Comparison of ENCODE assay signal across 16 cellular contexts in the genomic region with DNA sequence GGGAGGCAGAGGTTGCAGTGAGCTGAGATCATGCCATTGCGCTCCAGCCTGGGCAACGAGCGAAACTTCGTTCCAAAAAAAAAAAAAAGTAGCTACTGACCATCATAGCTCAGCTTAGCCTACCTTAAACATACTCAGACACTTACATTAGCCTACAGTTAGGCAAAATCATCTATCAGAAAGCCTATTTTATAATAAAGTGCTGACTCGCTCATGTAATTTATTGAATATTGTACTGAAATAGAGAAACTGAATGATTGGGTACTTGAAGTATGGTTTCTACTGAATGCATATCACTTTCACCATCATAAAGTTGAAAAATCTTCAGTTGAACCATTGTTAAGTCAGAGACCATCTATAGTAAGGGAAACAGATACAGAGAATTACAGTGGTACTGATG.
DNase-seq lines count a peak whose midpoint lies in the region; ATAC-seq and TF ChIP-seq lines count a peak whose summit lies in the region.
"Had no signal": no experiment of that assay in that cellular context is flagged by ENCODE, and none has a peak within 500 bp of the region (broad histone marks: within the 10 kb centered on the region; RNA-seq: fewer than 3 reads in every experiment).

No MANE protein-coding gene starts in this region.

- WGBS in SK-N-SH (ENCODE audit: low lambda C conversion rate), result 82% methylated on average over 5 of the region's 5 CpGs
- 78 to 80% methylated on average over 2 to 5 of the region's 5 CpGs for WGBS in gastroesophageal sphincter (ENCODE audit: low coverage in 1 of 2), 2 donors
- WGBS in spleen, 5 donors, result 89 to 99% (median 96%) methylated on average over 5 of the region's 5 CpGs
- 74 to 95% methylated on average over 5 of the region's 5 CpGs for WGBS in testis, 2 donors

- TF ChIP-seq CTCF in SK-N-SH (IDR thresholded peaks at IDR 0.05), result no peak
- TF ChIP-seq CTCF in gastroesophageal sphincter (IDR thresholded peaks at IDR 0.05), result no peak
- TF ChIP-seq CTCF in spleen (IDR thresholded peaks at IDR 0.05 in 8 of 11, conservative IDR thresholded peaks at IDR 0.05 in 3 of 11), result no peak
- TF ChIP-seq CTCF in testis (IDR thresholded peaks at IDR 0.05), result no peak

- no peak overlapping the region for H3K4me3 ChIP-seq in SK-N-SH (ENCODE audit: low read depth in 2 of 2, low read length in 1 of 2)
- H3K4me3 ChIP-seq in gastroesophageal sphincter, result no peak overlapping the region
- H3K4me3 ChIP-seq in spleen, result no peak overlapping the region
- no peak overlapping the region for H3K4me3 ChIP-seq in CD4-positive, alpha-beta memory T cell (ENCODE audit: low read length in 2 of 2)
- H3K4me3 ChIP-seq in testis, result no peak overlapping the region
- H3K4me3 ChIP-seq: gastrocnemius medialis, MG63, right atrium auricular region had no signal

- no peak for DNase-seq in SK-N-SH
- no peak for DNase-seq in T-cell
- DNase-seq in spleen, result no peak
- no peak for DNase-seq in CD4-positive, alpha-beta memory T cell
- no peak for DNase-seq in UCSD-AML1 (lab: John Stamatoyannopoulos, UW; ENCODE audit: unreplicated experiment)
- no peak for DNase-seq in testis
- DNase-seq: effector CD8-positive, alpha-beta T cell; gastrocnemius medialis; MG63; NCI-H2081 treated with DMSO at 0.1 percent for 48 hours had no signal

- H3K4me2 ChIP-seq in SK-N-SH, result 0 out of 2 replicates have a peak overlapping the region, but pooled peaks have one; percentile 59

- H3K27me3 Mint-ChIP-seq in T-cell, result no peaks in the 10 kb centered on the region
- no peaks in the 10 kb centered on the region for H3K27me3 Mint-ChIP-seq in CD4-positive, alpha-beta memory T cell
- H3K27me3 Mint-ChIP-seq: stimulated activated naive CD8-positive, alpha-beta T cell treated with anti-CD3 and anti-CD28 coated beads, Interleukin-15, amount 100 ng/mL, for 72 hours had no signal

- no peaks in the 10 kb centered on the region for H3K9me2 ChIP-seq in SK-N-SH

- TF ChIP-seq POLR2A in gastroesophageal sphincter (IDR thresholded peaks at IDR 0.05) (no peak), spleen (IDR thresholded peaks at IDR 0.05) (no peak), testis (IDR thresholded peaks at IDR 0.05) (no peak)

- H3K4me3 Mint-ChIP-seq in T-cell, result no peak overlapping the region
- H3K4me3 Mint-ChIP-seq in CD4-positive, alpha-beta memory T cell, result peak overlapping the region in 2 of 8 donors; percentile 53 to 73
- H3K4me3 Mint-ChIP-seq: WTC11 had no signal

- peaks cover 15% of the 10 kb centered on the region for H3K36me3 Mint-ChIP-seq in T-cell
- H3K36me3 Mint-ChIP-seq in CD4-positive, alpha-beta memory T cell, result peaks cover 15 to 39% of the 10 kb centered on the region in 2 donors

- no peaks in the 10 kb centered on the region for H3K27me3 ChIP-seq in SK-N-SH (ENCODE audit: insufficient read depth)
- H3K27me3 ChIP-seq in gastroesophageal sphincter, result no peaks in the 10 kb centered on the region
- no peaks in the 10 kb centered on the region for H3K27me3 ChIP-seq in spleen (replicated peaks in 1 of 7)
- H3K27me3 ChIP-seq in CD4-positive, alpha-beta memory T cell (ENCODE audit: insufficient read depth, low read length), result no peaks in the 10 kb centered on the region
- no peaks in the 10 kb centered on the region for H3K27me3 ChIP-seq in testis
- H3K27me3 ChIP-seq: gastrocnemius medialis, MG63, right atrium auricular region had no signal

- H3K9me3 ChIP-seq in SK-N-SH (no peaks in the 10 kb centered on the region), gastroesophageal sphincter (no peaks in the 10 kb centered on the region), spleen (no peaks in the 10 kb centered on the region), testis (no peaks in the 10 kb centered on the region)
- H3K9me3 ChIP-seq in CD4-positive, alpha-beta memory T cell (ENCODE audit: control insufficient read depth in 1 of 2, low read length in 2 of 2), result no peaks in the 10 kb centered on the region
- H3K9me3 ChIP-seq: gastrocnemius medialis, MG63, right atrium auricular region had no signal

- intact Hi-C loops in spleen (cut with DNase I; ENCODE audit: low total_unique reads) (no loop called here), testis (cut with DNase I; ENCODE audit: low total_unique reads) (no loop called here)
- intact Hi-C loops in CD4-positive, alpha-beta memory T cell (cut with micrococcal nuclease), result no loop called here

- peak overlapping the region; percentile 60 to 72 for H3K27ac Mint-ChIP-seq in T-cell
- peak overlapping the region in 1 of 7 donors; percentile 80 for H3K27ac Mint-ChIP-seq in CD4-positive, alpha-beta memory T cell
- H3K27ac Mint-ChIP-seq: stimulated activated naive CD8-positive, alpha-beta T cell treated with anti-CD3 and anti-CD28 coated beads, Interleukin-15, amount 100 ng/mL, for 72 hours had no signal

- no peak for TF ChIP-seq RAD21 in SK-N-SH (IDR thresholded peaks at IDR 0.05; ENCODE audit: low read length)

- CTCF ChIA-PET in SK-N-SH (lab: Yijun Ruan, JAX) (no interaction called here), T-cell (lab: Charles Lee) (interaction anchor here (0.6 to 0.7 kb wide), 3 partner anchors 12 to 103 kb away, joined by 3 to 4 read pairs (median 3); no protein-coding TSS in a partner anchor)
- CTCF ChIA-PET in CD4-positive, alpha-beta memory T cell (lab: Charles Lee; ENCODE audit: partially characterized antibody), result interaction anchor here (0.6 to 5.9 kb wide), 4 partner anchors 10 to 1967 kb away, joined by 3 to 61 read pairs (median 4); no protein-coding TSS in a partner anchor

- ATAC-seq in SK-N-SH treated with all-trans-retinoic acid at 6 μM for 48 hours (no peak), T-cell (replicated peaks in 1 of 4) (no peak), gastroesophageal sphincter (no peak)
- ATAC-seq: gastrocnemius medialis had no signal

- no peaks in the 10 kb centered on the region for H4K20me1 ChIP-seq in SK-N-SH (ENCODE audit: insufficient read depth)

- no peak overlapping the region for H2AFZ ChIP-seq in SK-N-SH (ENCODE audit: low read depth)

- H3K36me3 ChIP-seq in SK-N-SH (replicated peaks in 1 of 2; ENCODE audit: control insufficient read depth in 1 of 2, insufficient read depth in 2 of 2, low read length in 1 of 2) (no peaks in the 10 kb centered on the region), gastroesophageal sphincter (no peaks in the 10 kb centered on the region), spleen (peaks cover 0 to 21% (median 0%) of the 10 kb centered on the region in 6 donors), testis (ENCODE audit: low read depth, missing control alignments) (no peaks in the 10 kb centered on the region)
- H3K36me3 ChIP-seq in CD4-positive, alpha-beta memory T cell (ENCODE audit: insufficient read depth, low read length), result no peaks in the 10 kb centered on the region
- H3K36me3 ChIP-seq: gastrocnemius medialis, MG63, right atrium auricular region had no signal

- peak overlapping the region; percentile 20; the same call in 1 of the 2 replicates for H3K9ac ChIP-seq in SK-N-SH

- POLR2A ChIA-PET in SK-N-SH (lab: Yijun Ruan, JAX) (no interaction called here), T-cell (lab: Charles Lee) (interaction anchor here in 1 of 2 donors (0.6 to 1.2 kb wide), 2 partner anchors 10 to 27 kb away, joined by 3 to 15 read pairs; no protein-coding TSS in a partner anchor)
- POLR2A ChIA-PET in CD4-positive, alpha-beta memory T cell (lab: Charles Lee; ENCODE audit: partially characterized antibody), result interaction anchor here (1.2 to 2.2 kb wide), 2 partner anchors 10 to 205 kb away, joined by 3 to 5 read pairs; no protein-coding TSS in a partner anchor

- H3K4me1 ChIP-seq in SK-N-SH (ENCODE audit: control insufficient read depth in 1 of 2, insufficient read depth in 2 of 2, low read depth in 1 of 2, low read length in 1 of 2) (peaks cover 8 to 81% of the 10 kb centered on the region in 2 experiments), gastroesophageal sphincter (peaks cover 32 to 76% (median 50%) of the 10 kb centered on the region in 3 donors), spleen (peaks cover 55 to 97% (median 74%) of the 10 kb centered on the region in 6 donors), testis (peaks cover 44% of the 10 kb centered on the region)
- H3K4me1 ChIP-seq in CD4-positive, alpha-beta memory T cell (ENCODE audit: insufficient read depth, low read length), result peaks cover 74% of the 10 kb centered on the region

- H3K9me3 Mint-ChIP-seq in T-cell, result no peaks in the 10 kb centered on the region
- H3K9me3 Mint-ChIP-seq in CD4-positive, alpha-beta memory T cell, result no peaks in the 10 kb centered on the region
- H3K9me3 Mint-ChIP-seq: stimulated activated naive CD8-positive, alpha-beta T cell treated with anti-CD3 and anti-CD28 coated beads, Interleukin-15, amount 100 ng/mL, for 72 hours; WTC11 had no signal

- H3F3A ChIP-seq in SK-N-SH (replicated peaks; ENCODE audit: insufficient read depth), result peaks cover 51% of the 10 kb centered on the region

- peaks cover 90% of the 10 kb centered on the region for H3K79me2 ChIP-seq in SK-N-SH (ENCODE audit: insufficient read depth)

- H3K27ac ChIP-seq in SK-N-SH (ENCODE audit: low read depth in 2 of 2, low read length in 1 of 2) (peak overlapping the region; percentile 34 to 97; a peak in 3 of 4 replicates), gastroesophageal sphincter (peak overlapping the region; percentile 47 to 84 (median 80)), spleen (peak overlapping the region in 5 of 8 donors; percentile 66 to 83 (median 75)), testis (no peak overlapping the region)
- no peak overlapping the region for H3K27ac ChIP-seq in CD4-positive, alpha-beta memory T cell (ENCODE audit: low read depth, low read length)
- H3K27ac ChIP-seq: 22Rv1 had no signal

- H3K4me1 Mint-ChIP-seq in T-cell, result peaks cover 71 to 73% (median 73%) of the 10 kb centered on the region in 3 donors
- peaks cover 57 to 80% (median 70%) of the 10 kb centered on the region in 4 donors for H3K4me1 Mint-ChIP-seq in CD4-positive, alpha-beta memory T cell

- no peak for TF ChIP-seq EP300 in SK-N-SH (IDR thresholded peaks at IDR 0.05; ENCODE audit: borderline replicate concordance in 1 of 2, low read depth in 1 of 2, low read length in 1 of 2)
- no peak for TF ChIP-seq EP300 in gastroesophageal sphincter (IDR thresholded peaks at IDR 0.05)

TF ChIP-seq in SK-N-SH treated with all-trans-retinoic acid at 6 μM for 48 hours, 23 proteins besides CTCF, POLR2A, EP300 and RAD21 (continues in another document):
- no peak for TF ChIP-seq BACH2 (CRISPR knock-in tag; IDR thresholded peaks at IDR 0.05; ENCODE audit: borderline replicate concordance)
- TF ChIP-seq, protein P1, sequence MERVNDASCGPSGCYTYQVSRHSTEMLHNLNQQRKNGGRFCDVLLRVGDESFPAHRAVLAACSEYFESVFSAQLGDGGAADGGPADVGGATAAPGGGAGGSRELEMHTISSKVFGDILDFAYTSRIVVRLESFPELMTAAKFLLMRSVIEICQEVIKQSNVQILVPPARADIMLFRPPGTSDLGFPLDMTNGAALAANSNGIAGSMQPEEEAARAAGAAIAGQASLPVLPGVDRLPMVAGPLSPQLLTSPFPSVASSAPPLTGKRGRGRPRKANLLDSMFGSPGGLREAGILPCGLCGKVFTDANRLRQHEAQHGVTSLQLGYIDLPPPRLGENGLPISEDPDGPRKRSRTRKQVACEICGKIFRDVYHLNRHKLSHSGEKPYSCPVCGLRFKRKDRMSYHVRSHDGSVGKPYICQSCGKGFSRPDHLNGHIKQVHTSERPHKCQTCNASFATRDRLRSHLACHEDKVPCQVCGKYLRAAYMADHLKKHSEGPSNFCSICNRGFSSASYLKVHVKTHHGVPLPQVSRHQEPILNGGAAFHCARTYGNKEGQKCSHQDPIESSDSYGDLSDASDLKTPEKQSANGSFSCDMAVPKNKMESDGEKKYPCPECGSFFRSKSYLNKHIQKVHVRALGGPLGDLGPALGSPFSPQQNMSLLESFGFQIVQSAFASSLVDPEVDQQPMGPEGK (CRISPR knock-in tag; IDR thresholded peaks at IDR 0.05; ENCODE audit: borderline replicate concordance), result no peak

Comparison
In these comparisons a context has a peak if more than half of its experiments do, and no peak if none do; other contexts are left out.
1. H3K27ac ChIP-seq: peak in SK-N-SH (2 of 2), gastroesophageal sphincter (4 of 4) and spleen (5 of 8); none in CD4-positive, alpha-beta memory T cell (single experiment) and testis (0 of 2).